Comparison of ENCODE assay signal across 1 cellular context in genomic region chr3:184040010-184040409, GRCh38.
TF ChIP-seq lines count a peak whose summit lies in the region.

No MANE protein-coding gene starts in this region.

TF ChIP-seq in H1, 55 proteins besides CTCF, POLR2A, EP300 and RAD21:
- TF ChIP-seq, protein P1, sequence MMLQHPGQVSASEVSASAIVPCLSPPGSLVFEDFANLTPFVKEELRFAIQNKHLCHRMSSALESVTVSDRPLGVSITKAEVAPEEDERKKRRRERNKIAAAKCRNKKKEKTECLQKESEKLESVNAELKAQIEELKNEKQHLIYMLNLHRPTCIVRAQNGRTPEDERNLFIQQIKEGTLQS (IDR thresholded peaks at IDR 0.05; ENCODE audit: insufficient read depth, low read depth, low read length), result no peak
- TF ChIP-seq KDM4A (IDR thresholded peaks at IDR 0.05; ENCODE audit: low read depth, low read length, severe bottlenecking), result no peak
- TF ChIP-seq RBBP5 (IDR thresholded peaks at IDR 0.05; ENCODE audit: borderline replicate concordance, low read depth, low read length), result no peak
- no peak for TF ChIP-seq POU5F1 (IDR thresholded peaks at IDR 0.05; ENCODE audit: low read depth, low read length)
